In the genomic region with DNA sequence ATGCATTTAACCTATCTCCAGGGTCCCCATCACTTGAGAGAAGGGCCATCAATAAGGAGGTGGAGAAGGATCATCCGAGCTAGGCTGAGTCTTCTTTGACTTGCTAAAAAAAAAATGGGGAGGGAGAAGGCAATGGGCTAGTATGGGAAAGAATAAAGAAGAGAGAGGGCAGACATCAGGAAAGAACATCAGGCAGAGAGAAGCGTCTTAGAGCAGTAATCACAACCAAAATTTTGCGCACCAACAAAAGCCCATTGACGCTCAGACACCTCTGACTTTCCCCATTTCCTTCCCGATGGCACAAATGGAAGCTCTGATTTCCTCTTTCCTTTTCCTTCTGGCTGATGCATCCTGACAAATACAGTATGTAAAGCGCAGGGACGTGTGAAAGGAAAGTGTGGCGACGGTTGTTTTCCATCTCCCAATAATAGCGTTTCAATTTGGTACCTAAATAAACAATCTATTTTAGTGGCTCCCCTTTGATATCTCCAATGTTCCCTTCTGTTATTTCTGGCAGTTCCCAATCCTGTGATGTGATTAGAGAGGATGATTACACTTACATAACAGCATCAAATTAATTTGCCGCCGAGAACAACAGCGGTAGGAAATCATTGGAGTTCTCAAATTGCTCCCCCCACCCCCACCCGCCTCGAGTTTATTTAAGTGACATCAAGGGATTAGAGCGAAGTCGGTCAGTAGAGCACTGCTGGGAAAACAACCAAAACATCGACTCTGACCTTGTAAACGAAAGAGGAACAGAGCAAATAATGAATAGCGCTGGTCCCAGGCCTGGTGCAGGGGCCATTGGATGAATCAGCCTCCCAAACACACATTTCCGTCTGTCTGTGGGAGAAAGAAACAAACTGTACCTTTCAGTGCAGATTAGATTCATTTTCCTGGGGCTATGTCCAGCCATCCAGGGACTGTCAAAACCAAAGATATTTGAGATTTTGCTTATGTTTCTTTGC, we compare ENCODE assay signal across 8 cellular contexts.
DNase-seq lines count a peak whose midpoint lies in the region; ATAC-seq and TF ChIP-seq lines count a peak whose summit lies in the region.

No MANE protein-coding gene starts in this region.

- intact Hi-C loops in right cardiac atrium (cut with DNase I), result no loop called here
- intact Hi-C loops in Caco-2 (cut with micrococcal nuclease; ENCODE audit: unreplicated experiment), result loop anchor here (10.0 kb wide), 1 partner anchor 163 kb away; no protein-coding TSS in a partner anchor

- H3K4me1 Mint-ChIP-seq in HFFc6 (ENCODE audit: low read depth) (peaks cover 24% of the 10 kb centered on the region), Caco-2 (ENCODE audit: low read depth, unreplicated experiment) (no peaks in the 10 kb centered on the region)

- H3K4me3 Mint-ChIP-seq in HFFc6 (peak overlapping the region; percentile 50), Caco-2 (ENCODE audit: unreplicated experiment) (no peak overlapping the region)

- POLR2A ChIA-PET in Caco-2 (lab: Charles Lee), result interaction anchor here (0.5 kb wide), 1 partner anchor 17 kb away, joined by 3 read pairs; no protein-coding TSS in a partner anchor

- no peaks in the 10 kb centered on the region for H3K36me3 ChIP-seq in Caco-2 (ENCODE audit: control insufficient read depth, insufficient read depth, low read length)

- TF ChIP-seq CTCF in HFFc6 (IDR thresholded peaks at IDR 0.05) (no peak), Caco-2 (IDR thresholded peaks at IDR 0.05; ENCODE audit: insufficient read depth in 1 of 2, low read depth in 1 of 2, low read length in 1 of 2, severe bottlenecking in 1 of 2, unreplicated experiment in 1 of 2) (no peak)

- H3K36me3 Mint-ChIP-seq in HFFc6 (ENCODE audit: low read depth) (no peaks in the 10 kb centered on the region), Caco-2 (ENCODE audit: insufficient read depth, unreplicated experiment) (no peaks in the 10 kb centered on the region)

- DNase-seq in HFFc6 (no peak), right cardiac atrium (peak; percentile 47 to 82 (median 59)), skeletal muscle cell (ENCODE audit: low read depth) (peak; percentile 89), HT-29 (ENCODE audit: low spot score) (no peak), RKO (ENCODE audit: low spot score) (no peak), Caco-2 (no peak)

- peak; percentile 94 to 95 for ATAC-seq in right cardiac atrium
- ATAC-seq in HG02610 (IDR thresholded peaks at IDR 0.05; ENCODE audit: unreplicated experiment), result no peak

- H3K4me1 ChIP-seq in right cardiac atrium (ENCODE audit: control insufficient read depth, insufficient read depth, low read length) (peaks cover 4% of the 10 kb centered on the region), Caco-2 (peaks cover 8% of the 10 kb centered on the region)

- H3K27me3 Mint-ChIP-seq in HFFc6 (ENCODE audit: insufficient read depth) (peaks cover 3% of the 10 kb centered on the region), Caco-2 (ENCODE audit: insufficient read depth, unreplicated experiment) (peaks cover 6% of the 10 kb centered on the region)

- 21% methylated on average over 21 of the region's 21 CpGs for WGBS in right cardiac atrium

- no peaks in the 10 kb centered on the region for H3K9me3 ChIP-seq in right cardiac atrium (ENCODE audit: control insufficient read depth, low read length)
- H3K9me3 ChIP-seq in Caco-2, result no peaks in the 10 kb centered on the region

- CTCF ChIA-PET in Caco-2 (lab: Charles Lee), result no interaction called here

- H3K27ac ChIP-seq in angular gyrus (ENCODE audit: low read depth, low read length) (peak overlapping the region; percentile 26), right cardiac atrium (ENCODE audit: low read length) (peak overlapping the region; percentile 55)

- H3K27me3 ChIP-seq in right cardiac atrium (ENCODE audit: control insufficient read depth, insufficient read depth) (no peaks in the 10 kb centered on the region), Caco-2 (replicated peaks; ENCODE audit: control insufficient read depth, insufficient read depth, low read length) (no peaks in the 10 kb centered on the region)

- H3K9me3 Mint-ChIP-seq in HFFc6, result no peaks in the 10 kb centered on the region
- no peaks in the 10 kb centered on the region for H3K9me3 Mint-ChIP-seq in Caco-2 (ENCODE audit: unreplicated experiment)

- H3K27ac Mint-ChIP-seq in HFFc6 (no peak overlapping the region; the same call in 1 of the 2 replicates), Caco-2 (ENCODE audit: unreplicated experiment) (no peak overlapping the region)

- H3K4me3 ChIP-seq in right cardiac atrium (ENCODE audit: low read length) (peak overlapping the region; percentile 11), skeletal muscle cell (ENCODE audit: low read depth, low read length) (no peak overlapping the region), Caco-2 (ENCODE audit: low read depth, low read length) (no peak overlapping the region)

- no TSS peak for BruUV-seq in Caco-2 (replicated peaks; lab: Mats Ljungman, UMichigan)

Comparison
In these comparisons a context has a peak if more than half of its experiments do, and no peak if none do; other contexts are left out.
1. DNase-seq: peak in right cardiac atrium (3 of 3) and skeletal muscle cell (single experiment); none in HFFc6 (single experiment), HT-29 (single experiment), RKO (single experiment) and Caco-2 (0 of 2).